ENCODE assay signal across 14 cellular contexts in the genomic region with DNA sequence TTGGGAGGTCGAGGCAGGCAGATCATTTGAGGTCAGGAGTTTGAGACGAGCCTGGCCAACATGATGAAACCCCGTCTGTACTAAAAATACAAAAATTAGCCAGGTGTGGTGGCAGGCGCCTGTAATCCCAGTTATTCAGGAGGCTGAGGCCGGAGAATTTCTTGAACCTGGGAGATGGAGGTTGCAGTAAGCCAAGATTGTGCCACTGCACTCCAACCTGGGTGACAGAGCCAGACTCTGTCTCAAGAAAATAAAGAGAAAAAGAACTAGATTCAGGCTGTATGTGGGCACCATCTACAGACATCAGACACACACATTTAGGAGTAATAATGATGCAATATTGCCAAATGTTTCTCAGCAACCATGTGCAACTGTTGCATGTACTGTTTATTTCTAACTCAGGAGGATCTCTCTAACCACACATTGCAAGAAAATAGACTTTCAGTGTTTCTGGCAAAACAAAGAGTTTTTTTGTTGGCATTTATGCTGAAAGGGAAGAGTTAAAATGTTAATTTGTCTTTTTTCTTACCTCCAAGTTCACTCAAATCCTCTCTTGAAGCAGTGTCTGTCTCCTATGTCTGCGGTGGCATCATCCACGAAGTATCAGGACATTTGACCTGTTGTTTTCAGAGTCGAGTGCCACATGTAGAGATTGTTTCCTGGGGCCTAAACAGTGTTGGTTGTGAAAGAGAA. TPM values are rescaled to one million over a fixed set of nuclear protein-coding genes. Genes with fewer than 3 reads are reported as not detected.
DNase-seq lines count a peak whose midpoint lies in the region; ATAC-seq, FAIRE-seq and TF ChIP-seq lines count a peak whose summit lies in the region.
"Had no signal": no experiment of that assay in that cellular context is flagged by ENCODE, and none has a peak within 500 bp of the region (broad histone marks: within the 10 kb centered on the region; RNA-seq: fewer than 3 reads in every experiment).

No MANE protein-coding gene starts in this region.

- H3K9ac ChIP-seq in SK-N-MC (ENCODE audit: insufficient read length) (peak overlapping the region; percentile 64), kidney (ENCODE audit: low read length in 2 of 2) (no peak overlapping the region)

- H3K9me2 ChIP-seq in GM23338 (ENCODE audit: insufficient read depth), result no peaks in the 10 kb centered on the region

- no peaks in the 10 kb centered on the region for H3K9me3 ChIP-seq in SK-N-MC (ENCODE audit: low read depth, low read length)
- no peaks in the 10 kb centered on the region for H3K9me3 ChIP-seq in kidney (ENCODE audit: control insufficient read depth in 1 of 2, low read length in 2 of 2)

- no peak overlapping the region; the same call in 1 of the 2 replicates for H3K27ac Mint-ChIP-seq in GM23338
- H3K27ac Mint-ChIP-seq: activated naive CD8-positive, alpha-beta T cell had no signal

- peaks cover 5% of the 10 kb centered on the region; the same call in 2 of the 3 replicates for H3K4me1 Mint-ChIP-seq in GM23338

- H3K27ac ChIP-seq in GM23338 (ENCODE audit: low read depth), result no peak overlapping the region
- H3K27ac ChIP-seq in SK-N-MC, result peak overlapping the region; percentile 84
- no peak overlapping the region for H3K27ac ChIP-seq in substantia nigra (ENCODE audit: low read depth, low read length, poor library complexity, severe bottlenecking)
- no peak overlapping the region for H3K27ac ChIP-seq in kidney (ENCODE audit: low read depth in 2 of 2, low read length in 2 of 2)

- H3K9me3 Mint-ChIP-seq in GM23338, result no peaks in the 10 kb centered on the region; the same call in 1 of the 3 replicates

- DNase-seq in AG08396 (ENCODE audit: low spot score) (peak; percentile 45), GM23338 (ENCODE audit: low spot score) (no peak), SK-N-MC (ENCODE audit: low read depth, low spot score) (peak; percentile 64), iris pigment epithelial cell (ENCODE audit: low read depth) (peak; percentile 75), substantia nigra (lab: John Stamatoyannopoulos, UW) (no peak), kidney (no peak), D721Med (ENCODE audit: insufficient read length, low spot score) (no peak)
- DNase-seq: NCI-H526 treated with DMSO at 0.1 percent for 48 hours had no signal

- FAIRE-seq in kidney (lab: Jason Lieb, UNC), result no peak
- FAIRE-seq in D721Med (lab: Jason Lieb, UNC), result no peak
- FAIRE-seq: TTC549 had no signal

- H2AFZ ChIP-seq in GM23338, result 0 out of 2 replicates have a peak overlapping the region, but pooled peaks have one; percentile 28

- TF ChIP-seq CTCF in GM23338 (conservative IDR thresholded peaks at IDR 0.05; ENCODE audit: low read depth in 2 of 2) (no peak), kidney (IDR thresholded peaks at IDR 0.05; ENCODE audit: borderline replicate concordance, extremely low read depth, insufficient read depth) (no peak), D721Med (IDR thresholded peaks at IDR 0.05; ENCODE audit: insufficient read depth, missing control alignments) (no peak)

- no peak overlapping the region for H3K4me2 ChIP-seq in GM23338

- H3K36me3 Mint-ChIP-seq in GM23338 (ENCODE audit: low read depth), result no peaks in the 10 kb centered on the region
- H3K36me3 Mint-ChIP-seq: activated naive CD8-positive, alpha-beta T cell had no signal

- ATAC-seq in GM23338 (no peak), GM21825 (IDR thresholded peaks at IDR 0.05; ENCODE audit: unreplicated experiment) (no peak)

- intact Hi-C loops in kidney (cut with DNase I), result no loop called here

- H3K4me3 ChIP-seq in GM23338 (no peak overlapping the region), SK-N-MC (no peak overlapping the region), kidney (ENCODE audit: low read length in 2 of 2) (no peak overlapping the region)

- H4K20me1 ChIP-seq in GM23338 (replicated peaks; ENCODE audit: insufficient read depth), result no peaks in the 10 kb centered on the region

- peaks cover 6% of the 10 kb centered on the region for H3K27me3 Mint-ChIP-seq in GM23338 (ENCODE audit: insufficient read depth, low read depth, poor library complexity)
- H3K27me3 Mint-ChIP-seq: activated naive CD8-positive, alpha-beta T cell had no signal

- no peaks in the 10 kb centered on the region for H3K36me3 ChIP-seq in GM23338 (ENCODE audit: insufficient read depth)
- H3K36me3 ChIP-seq in SK-N-MC (ENCODE audit: insufficient read depth, low read length), result no peaks in the 10 kb centered on the region
- H3K36me3 ChIP-seq in kidney (ENCODE audit: control insufficient read depth in 1 of 2, insufficient read depth in 2 of 2, low read length in 2 of 2), result no peaks in the 10 kb centered on the region

- no peaks in the 10 kb centered on the region for H3K4me1 ChIP-seq in GM23338 (ENCODE audit: insufficient read depth)
- H3K4me1 ChIP-seq in kidney (ENCODE audit: control insufficient read depth in 1 of 2, insufficient read depth in 1 of 2, low read depth in 1 of 2, low read length in 2 of 2), result no peaks in the 10 kb centered on the region

- H3K79me2 ChIP-seq in GM23338 (replicated peaks; ENCODE audit: insufficient read depth), result no peaks in the 10 kb centered on the region

- H3F3A ChIP-seq in GM23338 (replicated peaks; ENCODE audit: low read depth), result no peaks in the 10 kb centered on the region

- no peak overlapping the region for H3K4me3 Mint-ChIP-seq in GM23338
- H3K4me3 Mint-ChIP-seq: activated naive CD8-positive, alpha-beta T cell had no signal

- H3K27me3 ChIP-seq in GM23338 (ENCODE audit: insufficient read depth), result no peaks in the 10 kb centered on the region

TF ChIP-seq in GM23338, 12 proteins besides CTCF, POLR2A, EP300 and RAD21 (continues in another document):
- TF ChIP-seq, protein P1, sequence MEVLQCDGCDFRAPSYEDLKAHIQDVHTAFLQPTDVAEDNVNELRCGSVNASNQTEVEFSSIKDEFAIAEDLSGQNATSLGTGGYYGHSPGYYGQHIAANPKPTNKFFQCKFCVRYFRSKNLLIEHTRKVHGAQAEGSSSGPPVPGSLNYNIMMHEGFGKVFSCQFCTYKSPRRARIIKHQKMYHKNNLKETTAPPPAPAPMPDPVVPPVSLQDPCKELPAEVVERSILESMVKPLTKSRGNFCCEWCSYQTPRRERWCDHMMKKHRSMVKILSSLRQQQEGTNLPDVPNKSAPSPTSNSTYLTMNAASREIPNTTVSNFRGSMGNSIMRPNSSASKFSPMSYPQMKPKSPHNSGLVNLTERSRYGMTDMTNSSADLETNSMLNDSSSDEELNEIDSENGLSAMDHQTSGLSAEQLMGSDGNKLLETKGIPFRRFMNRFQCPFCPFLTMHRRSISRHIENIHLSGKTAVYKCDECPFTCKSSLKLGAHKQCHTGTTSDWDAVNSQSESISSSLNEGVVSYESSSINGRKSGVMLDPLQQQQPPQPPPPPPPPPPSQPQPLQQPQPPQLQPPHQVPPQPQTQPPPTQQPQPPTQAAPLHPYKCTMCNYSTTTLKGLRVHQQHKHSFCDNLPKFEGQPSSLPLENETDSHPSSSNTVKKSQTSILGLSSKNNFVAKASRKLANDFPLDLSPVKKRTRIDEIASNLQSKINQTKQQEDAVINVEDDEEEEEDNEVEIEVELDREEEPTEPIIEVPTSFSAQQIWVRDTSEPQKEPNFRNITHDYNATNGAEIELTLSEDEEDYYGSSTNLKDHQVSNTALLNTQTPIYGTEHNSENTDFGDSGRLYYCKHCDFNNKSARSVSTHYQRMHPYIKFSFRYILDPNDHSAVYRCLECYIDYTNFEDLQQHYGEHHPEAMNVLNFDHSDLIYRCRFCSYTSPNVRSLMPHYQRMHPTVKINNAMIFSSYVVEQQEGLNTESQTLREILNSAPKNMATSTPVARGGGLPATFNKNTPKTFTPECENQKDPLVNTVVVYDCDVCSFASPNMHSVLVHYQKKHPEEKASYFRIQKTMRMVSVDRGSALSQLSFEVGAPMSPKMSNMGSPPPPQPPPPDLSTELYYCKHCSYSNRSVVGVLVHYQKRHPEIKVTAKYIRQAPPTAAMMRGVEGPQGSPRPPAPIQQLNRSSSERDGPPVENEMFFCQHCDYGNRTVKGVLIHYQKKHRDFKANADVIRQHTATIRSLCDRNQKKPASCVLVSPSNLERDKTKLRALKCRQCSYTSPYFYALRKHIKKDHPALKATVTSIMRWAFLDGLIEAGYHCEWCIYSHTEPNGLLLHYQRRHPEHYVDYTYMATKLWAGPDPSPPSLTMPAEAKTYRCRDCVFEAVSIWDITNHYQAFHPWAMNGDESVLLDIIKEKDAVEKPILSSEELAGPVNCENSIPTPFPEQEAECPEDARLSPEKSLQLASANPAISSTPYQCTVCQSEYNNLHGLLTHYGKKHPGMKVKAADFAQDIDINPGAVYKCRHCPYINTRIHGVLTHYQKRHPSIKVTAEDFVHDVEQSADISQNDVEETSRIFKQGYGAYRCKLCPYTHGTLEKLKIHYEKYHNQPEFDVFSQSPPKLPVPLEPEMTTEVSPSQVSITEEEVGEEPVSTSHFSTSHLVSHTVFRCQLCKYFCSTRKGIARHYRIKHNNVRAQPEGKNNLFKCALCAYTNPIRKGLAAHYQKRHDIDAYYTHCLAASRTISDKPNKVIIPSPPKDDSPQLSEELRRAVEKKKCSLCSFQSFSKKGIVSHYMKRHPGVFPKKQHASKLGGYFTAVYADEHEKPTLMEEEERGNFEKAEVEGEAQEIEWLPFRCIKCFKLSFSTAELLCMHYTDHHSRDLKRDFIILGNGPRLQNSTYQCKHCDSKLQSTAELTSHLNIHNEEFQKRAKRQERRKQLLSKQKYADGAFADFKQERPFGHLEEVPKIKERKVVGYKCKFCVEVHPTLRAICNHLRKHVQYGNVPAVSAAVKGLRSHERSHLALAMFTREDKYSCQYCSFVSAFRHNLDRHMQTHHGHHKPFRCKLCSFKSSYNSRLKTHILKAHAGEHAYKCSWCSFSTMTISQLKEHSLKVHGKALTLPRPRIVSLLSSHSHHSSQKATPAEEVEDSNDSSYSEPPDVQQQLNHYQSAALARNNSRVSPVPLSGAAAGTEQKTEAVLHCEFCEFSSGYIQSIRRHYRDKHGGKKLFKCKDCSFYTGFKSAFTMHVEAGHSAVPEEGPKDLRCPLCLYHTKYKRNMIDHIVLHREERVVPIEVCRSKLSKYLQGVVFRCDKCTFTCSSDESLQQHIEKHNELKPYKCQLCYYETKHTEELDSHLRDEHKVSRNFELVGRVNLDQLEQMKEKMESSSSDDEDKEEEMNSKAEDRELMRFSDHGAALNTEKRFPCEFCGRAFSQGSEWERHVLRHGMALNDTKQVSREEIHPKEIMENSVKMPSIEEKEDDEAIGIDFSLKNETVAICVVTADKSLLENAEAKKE (CRISPR knock-in tag; IDR thresholded peaks at IDR 0.05), result no peak
- TF ChIP-seq ZNF114 (CRISPR knock-in tag; IDR thresholded peaks at IDR 0.05) (no peak), JUNB (IDR thresholded peaks at IDR 0.05; ENCODE audit: unreplicated experiment) (no peak), ZNF331 (CRISPR knock-in tag; IDR thresholded peaks at IDR 0.05; ENCODE audit: low read depth) (no peak)

RNA-seq across cellular contexts. Expression of a gene that starts 5.1 kb away (rescaled TPM):
- not detected in 2 replicates for total RNA-seq in GM23338 (2014; rRNA removed; shearing (Covaris generic))
- polyA plus RNA-seq in GM23338 (2016; fragmentation: Nextera tagmentation; extraction: Ambion mirVana) (not detected in 2 replicates), kidney (ENCODE audit: insufficient read depth, low read depth, low replicate concordance) (0.73 TPM)
- total RNA-seq in kidney, result not detected
- total RNA-seq: Daoy, epithelial cell of proximal tubule, HT1080 had no signal

RNA-seq across cellular contexts. Expression of a gene that starts 11.9 kb away (rescaled TPM):
- total RNA-seq in GM23338 (2014; rRNA removed; shearing (Covaris generic)), result 0.76 TPM in 1 of 2 replicates, not detected in the other
- polyA plus RNA-seq in GM23338 (2016; fragmentation: Nextera tagmentation; extraction: Ambion mirVana), result 0.76 and 0.90 TPM in 2 replicates
- total RNA-seq in kidney, result not detected
- not detected for polyA plus RNA-seq in kidney (ENCODE audit: insufficient read depth, low read depth, low replicate concordance)
- total RNA-seq: Daoy, epithelial cell of proximal tubule, HT1080 had no signal

Comparison
In these comparisons a context has a peak if more than half of its experiments do, and no peak if none do; other contexts are left out.
1. DNase-seq: peak in AG08396 (single experiment), SK-N-MC (single experiment) and iris pigment epithelial cell (single experiment); none in GM23338 (single experiment), substantia nigra (0 of 49), kidney (single experiment) and D721Med (single experiment).